In genomic region chr17:42221886-42222745, GRCh38 we compare ENCODE assay signal across 8 cellular contexts. TPM values are rescaled to one million over a fixed set of nuclear protein-coding genes. Genes with fewer than 3 reads are reported as not detected.
DNase-seq lines count a peak whose midpoint lies in the region; ATAC-seq and TF ChIP-seq lines count a peak whose summit lies in the region.

No MANE protein-coding gene starts in this region.

- no peak overlapping the region for H3K4me3 Mint-ChIP-seq in immature natural killer cell

- H3K9me3 ChIP-seq in Loucy (ENCODE audit: insufficient read depth, low read depth, low read length) (no peaks in the 10 kb centered on the region), ascending aorta (no peaks in the 10 kb centered on the region), aorta (ENCODE audit: control insufficient read depth, low read length) (no peaks in the 10 kb centered on the region)

- ATAC-seq in aorta (ENCODE audit: low FRiP score) = no peak

- H3K9ac ChIP-seq in Loucy (ENCODE audit: low read depth, low read length, poor library complexity, severe bottlenecking) = no peak overlapping the region

- H3K27me3 ChIP-seq in Loucy (ENCODE audit: insufficient read depth, low read length, poor library complexity, severe bottlenecking) = no peaks in the 10 kb centered on the region
- no peaks in the 10 kb centered on the region for H3K27me3 ChIP-seq in ascending aorta
- H3K27me3 ChIP-seq in aorta (ENCODE audit: control insufficient read depth in 1 of 2, insufficient read depth in 2 of 2, low read length in 1 of 2) = no peaks in the 10 kb centered on the region

- no peaks in the 10 kb centered on the region for H4K20me1 ChIP-seq in Loucy (ENCODE audit: insufficient read depth, low read length, poor library complexity, severe bottlenecking)

- intact Hi-C loops in ascending aorta (cut with DNase I) (no loop called here), aorta (cut with DNase I) (no loop called here)

- no peak overlapping the region for H3K4me2 ChIP-seq in Loucy (ENCODE audit: low read depth, low read length, poor library complexity, severe bottlenecking)

- H3K27ac ChIP-seq in ascending aorta = no peak overlapping the region
- H3K27ac ChIP-seq in aorta (ENCODE audit: low read depth in 1 of 2, low read length in 2 of 2) = no peak overlapping the region

- H3F3A ChIP-seq in Loucy (ENCODE audit: low read depth) = no peaks in the 10 kb centered on the region

- H3K27ac Mint-ChIP-seq in immature natural killer cell = peak overlapping the region in 4 of 6 donors; percentile 3 to 85 (median 48)

- no peak overlapping the region for H2AFZ ChIP-seq in Loucy (ENCODE audit: low read length)

- H3K9me3 Mint-ChIP-seq in immature natural killer cell = no peaks in the 10 kb centered on the region

- 53 to 56% methylated on average over 3 of the region's 3 CpGs for WGBS in aorta, 2 donors

- H3K36me3 Mint-ChIP-seq in immature natural killer cell = peaks cover 7 to 26% (median 13%) of the 10 kb centered on the region in 3 donors

- peaks cover 68% of the 10 kb centered on the region; the same call in 1 of the 2 replicates for H3K36me3 ChIP-seq in Loucy (ENCODE audit: insufficient read depth, low read length)
- H3K36me3 ChIP-seq in ascending aorta = peaks cover 51 to 69% of the 10 kb centered on the region in 2 donors
- peaks cover 3 to 11% of the 10 kb centered on the region in 2 donors for H3K36me3 ChIP-seq in aorta (ENCODE audit: control insufficient read depth in 1 of 2, insufficient read depth in 2 of 2, low read length in 1 of 2)

- H3K4me1 ChIP-seq in Loucy (ENCODE audit: insufficient read depth, low read length, poor library complexity, severe bottlenecking) (no peaks in the 10 kb centered on the region), ascending aorta (no peaks in the 10 kb centered on the region), aorta (ENCODE audit: control insufficient read depth in 1 of 2, insufficient read depth in 2 of 2, low read length in 2 of 2) (no peaks in the 10 kb centered on the region)

- DNase-seq in ELF-1 (ENCODE audit: low read depth, low spot score) = peak; percentile 68
- DNase-seq in T-helper 9 cell = peak; percentile 45
- DNase-seq in ascending aorta (ENCODE audit: low spot score in 2 of 2) = no peak
- DNase-seq in immature natural killer cell = peak; percentile 33 to 52 (median 35)
- DNase-seq in stimulated activated CD4-positive, alpha-beta T cell treated with anti-CD3 and anti-CD28 coated beads, Interleukin-4, amount 100 ng/mL, for 1 hour = peak; percentile 62
- no peak for DNase-seq in aorta
- DNase-seq in NCI-H187 (lab: John Stamatoyannopoulos, UW) = no peak

- H3K79me2 ChIP-seq in Loucy (ENCODE audit: insufficient read depth, low read length) = no peaks in the 10 kb centered on the region

- H3K4me1 Mint-ChIP-seq in immature natural killer cell = peaks cover 4 to 10% of the 10 kb centered on the region in 2 donors

- TF ChIP-seq CTCF in Loucy (conservative IDR thresholded peaks at IDR 0.05; ENCODE audit: low read length) (peak; percentile 92), ascending aorta (IDR thresholded peaks at IDR 0.05) (peak in 2 of 3 experiments; percentile 11 to 36)

- no peaks in the 10 kb centered on the region for H3K9me2 ChIP-seq in Loucy (replicated peaks; ENCODE audit: low read depth, low read length)

- H3K4me3 ChIP-seq in Loucy (ENCODE audit: low read length, poor library complexity, severe bottlenecking) = no peak overlapping the region
- no peak overlapping the region for H3K4me3 ChIP-seq in ascending aorta
- no peak overlapping the region for H3K4me3 ChIP-seq in aorta (ENCODE audit: low read length in 2 of 2)

- peaks cover 0 to 3% (median under 1%) of the 10 kb centered on the region in 3 donors for H3K27me3 Mint-ChIP-seq in immature natural killer cell (ENCODE audit: low read depth in 3 of 3)

RNA-seq across cellular contexts. Expression of gene GHDC, which starts 27.8 kb away (rescaled TPM):
- total RNA-seq in ascending aorta (94.3 TPM), aorta (10 to 100 TPM; 17.3 to 26.0 TPM)
- polyA plus RNA-seq in immature natural killer cell (10 to 100 TPM; 15.8 to 21.1 (median 19.9) TPM), aorta (10 to 100 TPM; 13.1 to 27.5 TPM)

RNA-seq across cellular contexts. Expression of gene HCRT, which starts 36.9 kb away (rescaled TPM):
- total RNA-seq in ascending aorta = not detected
- not detected for polyA plus RNA-seq in immature natural killer cell
- not detected for total RNA-seq in aorta
- polyA plus RNA-seq in aorta = not detected

RNA-seq across cellular contexts. Expression of gene KCNH4, which starts 41.2 kb away (rescaled TPM):
- total RNA-seq in ascending aorta (not detected), aorta (under 1 TPM; 0.15 to 0.32 TPM)
- polyA plus RNA-seq in immature natural killer cell (not detected), aorta (not detected)

RNA-seq across cellular contexts. Expression of gene STAT5B, which starts 54.1 kb away (rescaled TPM):
- total RNA-seq in ascending aorta = 80.6 TPM
- 10 to 100 TPM; 33.9 to 58.3 (median 37.8) TPM for polyA plus RNA-seq in immature natural killer cell
- 100 to 1,000 TPM in 1 of 2 donors, 10 to 100 TPM in 1; 78.0 to 106 TPM for total RNA-seq in aorta
- polyA plus RNA-seq in aorta = 10 to 100 TPM; 18.0 to 54.6 TPM

Comparison
In these comparisons a context has a peak if more than half of its experiments do, and no peak if none do; other contexts are left out.
1. DNase-seq: peak in ELF-1 (single experiment), T-helper 9 cell (single experiment), immature natural killer cell (3 of 3) and stimulated activated CD4-positive, alpha-beta T cell treated with anti-CD3 and anti-CD28 coated beads, Interleukin-4, amount 100 ng/mL, for 1 hour (single experiment); none in ascending aorta (0 of 2), aorta (0 of 2) and NCI-H187 (0 of 2).